1 cellular context compared by ENCODE assay signal in the genomic region with DNA sequence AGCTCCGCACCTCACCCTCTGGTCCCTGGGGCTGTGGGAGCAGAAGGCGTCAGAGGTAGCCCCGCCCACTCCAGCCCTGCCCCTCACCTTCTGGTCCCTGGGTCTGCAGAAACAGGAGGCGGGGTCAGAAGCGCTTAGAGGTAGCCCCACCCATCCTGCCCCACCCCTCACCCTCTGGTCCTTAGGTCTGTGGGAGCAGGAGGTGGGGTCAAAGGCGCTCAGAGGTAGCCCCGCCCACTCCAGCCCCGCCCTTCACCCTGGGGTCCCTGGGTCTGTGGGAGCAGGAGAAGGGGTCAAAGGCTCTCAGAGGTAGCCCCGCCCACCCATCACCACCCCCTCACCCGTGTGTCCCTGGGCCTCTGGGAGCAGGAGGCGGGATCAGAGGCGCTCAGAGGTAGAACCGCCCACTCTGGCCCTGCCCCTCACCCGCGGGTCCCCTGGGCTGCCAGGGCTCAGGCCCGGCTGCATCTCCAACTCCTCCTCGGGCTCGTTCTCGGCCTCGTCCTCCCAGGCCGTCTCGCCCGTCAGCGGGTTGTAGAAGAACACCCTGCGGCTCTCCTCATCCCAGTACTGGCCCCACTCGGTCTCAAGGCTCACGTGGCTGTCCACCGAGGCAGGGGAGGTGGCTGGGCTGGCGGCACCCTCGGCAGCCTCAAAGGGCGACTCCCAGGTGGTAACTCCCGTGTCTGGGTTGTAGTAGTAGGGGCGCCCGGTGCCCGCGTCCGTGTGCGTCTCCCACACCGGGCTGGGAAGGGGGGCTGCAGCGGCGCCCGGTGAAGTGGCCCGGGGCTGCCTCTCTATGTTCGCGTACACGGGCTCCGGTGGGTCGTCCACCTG.
TF ChIP-seq lines count a peak whose summit lies in the region.

No MANE protein-coding gene starts in this region.

TF ChIP-seq in K562, 482 proteins besides CTCF, POLR2A, EP300 and RAD21 (continued from another document):
- TF ChIP-seq IRF2 (CRISPR knock-in tag; IDR thresholded peaks at IDR 0.05): no peak
